ENCODE assay signal across 26 cellular contexts in the genomic region with DNA sequence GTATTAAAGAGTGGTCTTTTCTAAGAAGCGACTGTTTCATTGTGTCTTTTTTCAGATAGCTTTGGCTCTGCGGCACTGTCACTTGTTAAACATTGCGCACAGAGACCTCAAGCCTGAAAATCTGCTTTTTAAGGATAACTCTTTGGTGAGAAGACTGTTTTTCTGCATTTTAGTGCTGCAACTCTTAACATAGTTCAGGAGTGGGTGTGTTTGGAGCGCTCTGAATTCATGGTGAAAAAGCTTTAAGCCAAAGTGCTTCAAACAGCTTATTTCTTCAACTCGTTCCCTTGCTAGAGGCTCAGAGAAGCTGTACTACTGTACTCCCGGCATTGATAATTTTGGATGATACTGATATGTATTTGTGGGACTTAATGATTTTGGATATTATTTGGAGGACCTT. TPM values are rescaled to one million over a fixed set of nuclear protein-coding genes. Genes with fewer than 3 reads are reported as not detected.
A peak's percentile ranks its signal among the peaks of the same experiment; 100 is the strongest.
DNase-seq lines count a peak whose midpoint lies in the region; FAIRE-seq and TF ChIP-seq lines count a peak whose summit lies in the region.
"Had no signal": no experiment of that assay in that cellular context is flagged by ENCODE, and none has a peak within 500 bp of the region (broad histone marks: within the 10 kb centered on the region; RNA-seq: fewer than 3 reads in every experiment).

No MANE protein-coding gene starts in this region.

- H2BK20ac ChIP-seq in H1 (ENCODE audit: low read length) = no peak overlapping the region

- H3K4me3 Mint-ChIP-seq in osteocyte (ENCODE audit: unreplicated experiment) = no peak overlapping the region
- H3K4me3 Mint-ChIP-seq: CD8-positive, alpha-beta T cell; HFFc6; T-cell had no signal

- H3K79me2 ChIP-seq in H1 (ENCODE audit: control insufficient read depth in 1 of 2, insufficient read depth in 2 of 2, low read length in 2 of 2) = peaks cover 0 to 24% of the 10 kb centered on the region in 2 experiments; a peak in 2 of 4 replicates

- no peak overlapping the region for H3K23ac ChIP-seq in H1 (ENCODE audit: insufficient read length)

- H3K79me1 ChIP-seq in H1 (ENCODE audit: low read depth, low read length) = 0 out of 2 replicates have a peak, but pooled peaks cover 2% of the 10 kb centered on the region

- H3K4me2 ChIP-seq in H1 (ENCODE audit: insufficient read depth in 1 of 2, low read depth in 2 of 2, low read length in 2 of 2) = peak overlapping the region in 1 of 2 experiments; percentile 53; a peak in 1 of 4 replicates
- H3K4me2 ChIP-seq: A549 had no signal

- H3K9ac ChIP-seq in HUES64 (ENCODE audit: low read depth, low read length) (no peak overlapping the region), H1 (replicated peaks in 1 of 4; ENCODE audit: extremely low read depth in 1 of 4, low read depth in 3 of 4, low read length in 3 of 4) (no peak overlapping the region)

- WGBS in HUES64 = 95% methylated on average over 6 of the region's 6 CpGs
- 81% methylated on average over 6 of the region's 6 CpGs; no CpG with 5 or more reads in 1 of the 2 experiments for WGBS in H1 (ENCODE audit: extremely low coverage in 1 of 2, insufficient coverage in 1 of 2, insufficient read length in 1 of 2, insufficient replicate concordance in 2 of 2, low coverage in 1 of 2, low lambda C conversion rate in 2 of 2, missing lambda C conversion rate in 1 of 2), 2 experiments

- no peak overlapping the region for H3K18ac ChIP-seq in H1 (ENCODE audit: extremely low read depth, low read length)

- no peak overlapping the region for H3K4me3 ChIP-seq in HUES64 (ENCODE audit: low read length)
- no peak overlapping the region for H3K4me3 ChIP-seq in H1 (ENCODE audit: extremely low read depth in 1 of 4, insufficient read depth in 2 of 4, low read depth in 3 of 4, low read length in 4 of 4)
- H3K4me3 ChIP-seq: A549, K562 had no signal

- H3K36me3 ChIP-seq in HUES64 (ENCODE audit: insufficient read depth, low read length) (peaks cover 75% of the 10 kb centered on the region), H1 (ENCODE audit: control insufficient read depth in 2 of 4, insufficient read depth in 4 of 4, low read length in 3 of 4) (peaks cover 15 to 48% (median 23%) of the 10 kb centered on the region in 4 experiments)

- no peak overlapping the region for H3K27ac Mint-ChIP-seq in osteocyte (ENCODE audit: unreplicated experiment)
- H3K27ac Mint-ChIP-seq: CD8-positive, alpha-beta T cell; HFFc6; T-cell had no signal

- POLR2A ChIA-PET in H1 (lab: Charles Lee; ENCODE audit: partially characterized antibody) = interaction anchor here (0.7 to 4.2 kb wide), 11 partner anchors 10 to 189 kb away, joined by 3 to 32 read pairs (median 5); partner anchors contain the start of genes ERP29, MAPKAPK5 and TMEM116
- POLR2A ChIA-PET in HEK293T (lab: Yijun Ruan, JAX) = no interaction called here

- TF ChIP-seq CTCF in H1 (IDR thresholded peaks at IDR 0.05; ENCODE audit: control extremely low read depth in 1 of 3, insufficient read depth in 1 of 3, low read depth in 1 of 3, low read length in 3 of 3) = no peak
- no peak for TF ChIP-seq CTCF in osteocyte (IDR thresholded peaks at IDR 0.05)

- no peaks in the 10 kb centered on the region for H3K4me1 Mint-ChIP-seq in osteocyte (ENCODE audit: unreplicated experiment)
- H3K4me1 Mint-ChIP-seq: T-cell had no signal

- peak overlapping the region; percentile 20 for H4K5ac ChIP-seq in H1 (ENCODE audit: insufficient read length, low read depth, low read length)

- DNase-seq in H54 (ENCODE audit: insufficient read length, low spot score) = no peak
- no peak for DNase-seq in H1 (ENCODE audit: low read depth in 1 of 2, low spot score in 2 of 2)
- DNase-seq in osteocyte (ENCODE audit: extremely low spot score, unreplicated experiment) = peak; percentile 7
- DNase-seq in cerebellar nuclear complex (lab: John Stamatoyannopoulos, UW) = no peak
- no peak for DNase-seq in activated effector memory CD4-positive, alpha-beta T cell treated with Interleukin-2 at 50 U/mL for 16 hours
- no peak for DNase-seq in HEK293T (ENCODE audit: extremely low spot score)
- DNase-seq in NCI-H1417 treated with DMSO at 0.1 percent for 48 hours (lab: John Stamatoyannopoulos, UW) = no peak
- DNase-seq: AML-193; C1 segment of cervical spinal cord; Caco-2; CD8-positive, alpha-beta T cell; H7; HFFc6; NCI-H1417; NCI-H1694 treated with DMSO at 0.1 percent for 48 hours; NCI-H2081; NCI-H2227 treated with DMSO at 0.1 percent for 48 hours; NCI-H510A; NCI-H69; SHP77; T-cell had no signal

- H4K91ac ChIP-seq in H1 (replicated peaks; ENCODE audit: insufficient read length, low read length) = no peak overlapping the region

- H3K36me3 Mint-ChIP-seq in osteocyte (ENCODE audit: unreplicated experiment) = peaks cover 42% of the 10 kb centered on the region

- H3K4me1 ChIP-seq in HUES64 (ENCODE audit: insufficient read depth, low read length) (peaks cover 41% of the 10 kb centered on the region), H1 (replicated peaks in 1 of 4; ENCODE audit: control insufficient read depth in 3 of 4, insufficient read depth in 4 of 4, low read length in 3 of 4) (peaks cover 6 to 32% (median 19%) of the 10 kb centered on the region in 4 experiments)
- H3K4me1 ChIP-seq: A549, Caco-2 had no signal

- no peak overlapping the region for H3K4ac ChIP-seq in H1 (replicated peaks; ENCODE audit: insufficient read length, low read depth, low read length)

- H3K27ac ChIP-seq in HUES64 (ENCODE audit: low read depth, low read length) (peak overlapping the region; percentile 38; the same call in 1 of the 2 replicates), H1 (ENCODE audit: low read depth, low read length) (no peak overlapping the region)
- H3K27ac ChIP-seq: A549, RWPE1 had no signal

- no peaks in the 10 kb centered on the region for H3K27me3 Mint-ChIP-seq in osteocyte (ENCODE audit: unreplicated experiment)
- H3K27me3 Mint-ChIP-seq: T-cell had no signal

- H2BK5ac ChIP-seq in H1 (ENCODE audit: low read depth, low read length) = no peak overlapping the region

- H3K9me3 ChIP-seq in HUES64 (ENCODE audit: insufficient read depth, low read depth, low read length) (no peaks in the 10 kb centered on the region), H1 (ENCODE audit: insufficient read depth in 2 of 2, low read depth in 1 of 2, low read length in 1 of 2) (no peaks in the 10 kb centered on the region)
- H3K9me3 ChIP-seq: A549, Caco-2 had no signal

- H3K23me2 ChIP-seq in H1 (ENCODE audit: low read depth, low read length) = no peaks in the 10 kb centered on the region

- no peak overlapping the region for H2AK5ac ChIP-seq in H1 (ENCODE audit: low read depth, low read length)

- TF ChIP-seq EP300 in H1 (IDR thresholded peaks at IDR 0.05; ENCODE audit: borderline replicate concordance in 1 of 2, low read depth in 2 of 2, low read length in 2 of 2) = no peak

- no peak overlapping the region for H4K8ac ChIP-seq in H1 (ENCODE audit: extremely low read depth, insufficient read depth, low read length)

- FAIRE-seq in H54 (lab: Jason Lieb, UNC) (peak; percentile 6), H1 (lab: Jason Lieb, UNC) (no peak)
- FAIRE-seq: G401.6, K562 had no signal

- no peak overlapping the region for H2AFZ ChIP-seq in H1 (ENCODE audit: low read length)

- H3K14ac ChIP-seq in H1 (ENCODE audit: insufficient read length) = no peak overlapping the region

- H4K20me1 ChIP-seq in H1 (replicated peaks in 1 of 2; ENCODE audit: control insufficient read depth in 1 of 2, insufficient read depth in 2 of 2, low read length in 2 of 2) = no peaks in the 10 kb centered on the region

- TF ChIP-seq RAD21 in H1 (IDR thresholded peaks at IDR 0.05 in 1 of 2, conservative IDR thresholded peaks at IDR 0.05 in 1 of 2; ENCODE audit: low read depth in 2 of 2, low read length in 2 of 2) = no peak

- no peaks in the 10 kb centered on the region for H3K27me3 ChIP-seq in HUES64 (ENCODE audit: insufficient read depth, low read length)
- no peaks in the 10 kb centered on the region for H3K27me3 ChIP-seq in H1 (replicated peaks in 1 of 4; ENCODE audit: control insufficient read depth in 3 of 4, extremely low read depth in 1 of 4, insufficient read depth in 3 of 4, low read length in 3 of 4)

- no peak overlapping the region for H2BK15ac ChIP-seq in H1 (ENCODE audit: low read length)

- no peaks in the 10 kb centered on the region for H3K9me3 Mint-ChIP-seq in osteocyte (ENCODE audit: unreplicated experiment)
- H3K9me3 Mint-ChIP-seq: HFFc6, T-cell had no signal

- no peak overlapping the region for H2BK120ac ChIP-seq in H1 (replicated peaks; ENCODE audit: low read depth, low read length)

- no peak overlapping the region for H3K56ac ChIP-seq in H1 (replicated peaks; ENCODE audit: insufficient read length, low read depth, low read length)

- CTCF ChIA-PET in H1 (lab: Charles Lee; ENCODE audit: partially characterized antibody) = interaction anchor here (0.6 to 2.0 kb wide), 6 partner anchors 9 to 132 kb away, joined by 3 to 6 read pairs (median 4); no protein-coding TSS in a partner anchor
- CTCF ChIA-PET in HEK293T (lab: Yijun Ruan, JAX) = no interaction called here

- TF ChIP-seq POLR2A in H54 (IDR thresholded peaks at IDR 0.05; ENCODE audit: low read depth, low read length) = no peak
- TF ChIP-seq POLR2A in H1 (IDR thresholded peaks at IDR 0.05; ENCODE audit: control extremely low read depth in 1 of 2, low read depth in 2 of 2, low read length in 2 of 2) = no peak

- no peak overlapping the region for H2BK12ac ChIP-seq in H1 (ENCODE audit: low read depth, low read length)

TF ChIP-seq in H1, 55 proteins besides CTCF, POLR2A, EP300 and RAD21 (continues in another document):
- TF ChIP-seq MAFK (IDR thresholded peaks at IDR 0.05; ENCODE audit: low read depth, low read length) (no peak), SP1 (IDR thresholded peaks at IDR 0.05; ENCODE audit: low read depth, low read length) (no peak), CBX5 (IDR thresholded peaks at IDR 0.05; ENCODE audit: low read depth, low read length) (no peak), TEAD4 (IDR thresholded peaks at IDR 0.05; ENCODE audit: low read depth, low read length) (no peak)

TF ChIP-seq in HEK293T, 16 proteins besides CTCF, POLR2A, EP300 and RAD21:
- TF ChIP-seq L3MBTL2 (conservative IDR thresholded peaks at IDR 0.05) (no peak), CTBP1 (IDR thresholded peaks at IDR 0.05; ENCODE audit: borderline replicate concordance) (no peak), ELF4 (IDR thresholded peaks at IDR 0.05) (no peak), SUZ12 (IDR thresholded peaks at IDR 0.05) (no peak), ARNT (IDR thresholded peaks at IDR 0.05) (no peak)

RNA-seq across cellular contexts. Expression of gene MAPKAPK5, which starts 28.2 kb away (rescaled TPM):
- 44.9 TPM for polyA plus RNA-seq in HUES64 (2013, experiment 1 of 2)
- polyA plus RNA-seq in HUES64 (2013, experiment 2 of 2) = 51.9 TPM
- 90.8 and 91.5 TPM in 2 replicates for total RNA-seq in H1 (2021; fragmentation: NEBNext Ultra II Directional; extraction: Animal tissue kit (Norgen Biotek cat#: 25700))
- polyA plus RNA-seq in H1 (2011; rRNA removed) = 33.8 and 40.0 TPM in 2 replicates
- polyA plus RNA-seq in H1 (2011; cell fraction: cytosol; rRNA removed) = 61.6 TPM
- 71.2 TPM for polyA plus RNA-seq in H1 (2011; cell fraction: nucleus; rRNA removed)
- polyA plus RNA-seq in H1 (2012, experiment 1 of 2) = 58.3 to 69.9 TPM (median 62.5 TPM) in 4 replicates
- polyA plus RNA-seq in H1 (2012, experiment 2 of 2) = 20.3 TPM
- 34.8 TPM for polyA plus RNA-seq in H1 (2013, experiment 1 of 2)
- polyA plus RNA-seq in H1 (2013, experiment 2 of 2) = 34.6 TPM
- 87.2 and 98.8 TPM in 2 replicates for polyA minus RNA-seq in H1 (2011; rRNA and poly(A)+ RNA removed)
- 31.6 TPM for polyA minus RNA-seq in H1 (2011; cell fraction: cytosol; rRNA and poly(A)+ RNA removed)
- polyA minus RNA-seq in H1 (2011; cell fraction: nucleus; rRNA and poly(A)+ RNA removed) = 96.5 TPM
- total RNA-seq in osteocyte = 41.4 and 45.0 TPM in 2 replicates
